ENCODE assay signal across 1 cellular context in the genomic region with DNA sequence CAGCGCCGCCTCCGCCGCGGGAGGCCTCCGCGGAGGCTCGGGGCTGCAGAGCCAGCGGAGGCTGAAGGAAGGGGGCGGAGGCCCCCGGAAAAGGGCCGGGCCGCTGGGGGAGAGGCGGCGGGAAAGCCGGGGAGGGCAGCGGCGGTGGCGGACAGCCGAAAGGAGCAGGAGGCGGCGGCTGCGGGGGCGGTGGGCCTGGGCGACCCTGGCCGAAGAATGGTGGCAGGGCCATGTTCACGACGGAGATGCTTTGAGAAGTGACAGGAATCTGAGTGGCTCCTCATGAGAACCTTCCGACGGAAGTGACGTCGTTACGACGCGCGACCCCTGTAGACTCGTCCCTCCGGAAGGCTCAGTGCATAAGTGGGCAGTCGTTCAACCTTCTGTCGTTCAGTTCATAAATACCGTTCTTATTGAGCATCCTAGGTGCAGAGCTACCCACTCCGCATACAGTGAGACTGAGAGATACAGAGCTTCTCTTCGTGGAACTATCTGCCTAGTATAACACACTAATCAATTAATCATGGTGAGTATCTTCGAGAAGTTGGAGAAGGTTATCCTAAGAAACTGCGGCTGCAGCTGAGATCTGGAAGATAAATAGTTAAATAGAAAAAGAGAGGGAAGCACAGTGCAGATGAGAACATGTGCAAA.
A peak's percentile ranks its signal among the peaks of the same experiment; 100 is the strongest.
TF ChIP-seq lines count a peak whose summit lies in the region.

A gene with protein sequence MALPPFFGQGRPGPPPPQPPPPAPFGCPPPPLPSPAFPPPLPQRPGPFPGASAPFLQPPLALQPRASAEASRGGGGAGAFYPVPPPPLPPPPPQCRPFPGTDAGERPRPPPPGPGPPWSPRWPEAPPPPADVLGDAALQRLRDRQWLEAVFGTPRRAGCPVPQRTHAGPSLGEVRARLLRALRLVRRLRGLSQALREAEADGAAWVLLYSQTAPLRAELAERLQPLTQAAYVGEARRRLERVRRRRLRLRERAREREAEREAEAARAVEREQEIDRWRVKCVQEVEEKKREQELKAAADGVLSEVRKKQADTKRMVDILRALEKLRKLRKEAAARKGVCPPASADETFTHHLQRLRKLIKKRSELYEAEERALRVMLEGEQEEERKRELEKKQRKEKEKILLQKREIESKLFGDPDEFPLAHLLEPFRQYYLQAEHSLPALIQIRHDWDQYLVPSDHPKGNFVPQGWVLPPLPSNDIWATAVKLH (minus strand): TSS at position 259 of the 651 bp plus-strand sequence. CDS start 27 bp downstream, at position 232.

TF ChIP-seq in K562, 482 proteins besides CTCF, POLR2A, EP300 and RAD21 (continued from another document and continues in another):
- TF ChIP-seq, protein P1, sequence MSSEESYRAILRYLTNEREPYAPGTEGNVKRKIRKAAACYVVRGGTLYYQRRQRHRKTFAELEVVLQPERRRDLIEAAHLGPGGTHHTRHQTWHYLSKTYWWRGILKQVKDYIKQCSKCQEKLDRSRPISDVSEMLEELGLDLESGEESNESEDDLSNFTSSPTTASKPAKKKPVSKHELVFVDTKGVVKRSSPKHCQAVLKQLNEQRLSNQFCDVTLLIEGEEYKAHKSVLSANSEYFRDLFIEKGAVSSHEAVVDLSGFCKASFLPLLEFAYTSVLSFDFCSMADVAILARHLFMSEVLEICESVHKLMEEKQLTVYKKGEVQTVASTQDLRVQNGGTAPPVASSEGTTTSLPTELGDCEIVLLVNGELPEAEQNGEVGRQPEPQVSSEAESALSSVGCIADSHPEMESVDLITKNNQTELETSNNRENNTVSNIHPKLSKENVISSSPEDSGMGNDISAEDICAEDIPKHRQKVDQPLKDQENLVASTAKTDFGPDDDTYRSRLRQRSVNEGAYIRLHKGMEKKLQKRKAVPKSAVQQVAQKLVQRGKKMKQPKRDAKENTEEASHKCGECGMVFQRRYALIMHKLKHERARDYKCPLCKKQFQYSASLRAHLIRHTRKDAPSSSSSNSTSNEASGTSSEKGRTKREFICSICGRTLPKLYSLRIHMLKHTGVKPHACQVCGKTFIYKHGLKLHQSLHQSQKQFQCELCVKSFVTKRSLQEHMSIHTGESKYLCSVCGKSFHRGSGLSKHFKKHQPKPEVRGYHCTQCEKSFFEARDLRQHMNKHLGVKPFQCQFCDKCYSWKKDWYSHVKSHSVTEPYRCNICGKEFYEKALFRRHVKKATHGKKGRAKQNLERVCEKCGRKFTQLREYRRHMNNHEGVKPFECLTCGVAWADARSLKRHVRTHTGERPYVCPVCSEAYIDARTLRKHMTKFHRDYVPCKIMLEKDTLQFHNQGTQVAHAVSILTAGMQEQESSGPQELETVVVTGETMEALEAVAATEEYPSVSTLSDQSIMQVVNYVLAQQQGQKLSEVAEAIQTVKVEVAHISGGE (CRISPR knock-in tag; IDR thresholded peaks at IDR 0.05), result peak in 2 of 3 experiments; percentile 67 to 95; a peak in 4 of 6 replicates
- TF ChIP-seq, protein P2, sequence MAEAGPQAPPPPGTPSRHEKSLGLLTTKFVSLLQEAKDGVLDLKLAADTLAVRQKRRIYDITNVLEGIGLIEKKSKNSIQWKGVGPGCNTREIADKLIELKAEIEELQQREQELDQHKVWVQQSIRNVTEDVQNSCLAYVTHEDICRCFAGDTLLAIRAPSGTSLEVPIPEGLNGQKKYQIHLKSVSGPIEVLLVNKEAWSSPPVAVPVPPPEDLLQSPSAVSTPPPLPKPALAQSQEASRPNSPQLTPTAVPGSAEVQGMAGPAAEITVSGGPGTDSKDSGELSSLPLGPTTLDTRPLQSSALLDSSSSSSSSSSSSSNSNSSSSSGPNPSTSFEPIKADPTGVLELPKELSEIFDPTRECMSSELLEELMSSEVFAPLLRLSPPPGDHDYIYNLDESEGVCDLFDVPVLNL (CRISPR knock-in tag; IDR thresholded peaks at IDR 0.05; ENCODE audit: low read depth), result no peak
- no peak for TF ChIP-seq CHD4 (IDR thresholded peaks at IDR 0.05; ENCODE audit: insufficient read depth, insufficient replicate concordance, low read depth, low read length, poor library complexity, severe bottlenecking)
- 0 out of 2 replicates have a peak, but pooled peaks have one; percentile 64 for TF ChIP-seq ELF4 (CRISPR knock-in tag; IDR thresholded peaks at IDR 0.05)
- no peak for TF ChIP-seq ZSCAN32 (CRISPR knock-in tag; IDR thresholded peaks at IDR 0.05)
- TF ChIP-seq CXXC5 (CRISPR knock-in tag; IDR thresholded peaks at IDR 0.05), result peak; percentile 34; the same call in 1 of the 2 replicates
- no peak for TF ChIP-seq HNRNPK (IDR thresholded peaks at IDR 0.05; ENCODE audit: low read depth, low read length, poor library complexity, severe bottlenecking)
- peak; percentile 84 to 88; a peak in 2 of 4 replicates for TF ChIP-seq FOXK2 (conservative IDR thresholded peaks at IDR 0.05 in 1 of 2, IDR thresholded peaks at IDR 0.05 in 1 of 2; ENCODE audit: low read depth in 2 of 2)
- TF ChIP-seq, protein P3, sequence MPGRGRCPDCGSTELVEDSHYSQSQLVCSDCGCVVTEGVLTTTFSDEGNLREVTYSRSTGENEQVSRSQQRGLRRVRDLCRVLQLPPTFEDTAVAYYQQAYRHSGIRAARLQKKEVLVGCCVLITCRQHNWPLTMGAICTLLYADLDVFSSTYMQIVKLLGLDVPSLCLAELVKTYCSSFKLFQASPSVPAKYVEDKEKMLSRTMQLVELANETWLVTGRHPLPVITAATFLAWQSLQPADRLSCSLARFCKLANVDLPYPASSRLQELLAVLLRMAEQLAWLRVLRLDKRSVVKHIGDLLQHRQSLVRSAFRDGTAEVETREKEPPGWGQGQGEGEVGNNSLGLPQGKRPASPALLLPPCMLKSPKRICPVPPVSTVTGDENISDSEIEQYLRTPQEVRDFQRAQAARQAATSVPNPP (IDR thresholded peaks at IDR 0.05; ENCODE audit: borderline replicate concordance, insufficient read depth, insufficient read length), result no peak
- no peak for TF ChIP-seq BRF1 (IDR thresholded peaks at IDR 0.05; ENCODE audit: borderline replicate concordance, extremely low read depth, insufficient read length)
- TF ChIP-seq, protein P4, sequence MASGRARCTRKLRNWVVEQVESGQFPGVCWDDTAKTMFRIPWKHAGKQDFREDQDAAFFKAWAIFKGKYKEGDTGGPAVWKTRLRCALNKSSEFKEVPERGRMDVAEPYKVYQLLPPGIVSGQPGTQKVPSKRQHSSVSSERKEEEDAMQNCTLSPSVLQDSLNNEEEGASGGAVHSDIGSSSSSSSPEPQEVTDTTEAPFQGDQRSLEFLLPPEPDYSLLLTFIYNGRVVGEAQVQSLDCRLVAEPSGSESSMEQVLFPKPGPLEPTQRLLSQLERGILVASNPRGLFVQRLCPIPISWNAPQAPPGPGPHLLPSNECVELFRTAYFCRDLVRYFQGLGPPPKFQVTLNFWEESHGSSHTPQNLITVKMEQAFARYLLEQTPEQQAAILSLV (tag; IDR thresholded peaks at IDR 0.05), result no peak
- TF ChIP-seq, protein P5, sequence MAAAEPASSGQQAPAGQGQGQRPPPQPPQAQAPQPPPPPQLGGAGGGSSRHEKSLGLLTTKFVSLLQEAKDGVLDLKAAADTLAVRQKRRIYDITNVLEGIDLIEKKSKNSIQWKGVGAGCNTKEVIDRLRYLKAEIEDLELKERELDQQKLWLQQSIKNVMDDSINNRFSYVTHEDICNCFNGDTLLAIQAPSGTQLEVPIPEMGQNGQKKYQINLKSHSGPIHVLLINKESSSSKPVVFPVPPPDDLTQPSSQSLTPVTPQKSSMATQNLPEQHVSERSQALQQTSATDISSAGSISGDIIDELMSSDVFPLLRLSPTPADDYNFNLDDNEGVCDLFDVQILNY (CRISPR knock-in tag; IDR thresholded peaks at IDR 0.05), result no peak
- TF ChIP-seq, protein P6, sequence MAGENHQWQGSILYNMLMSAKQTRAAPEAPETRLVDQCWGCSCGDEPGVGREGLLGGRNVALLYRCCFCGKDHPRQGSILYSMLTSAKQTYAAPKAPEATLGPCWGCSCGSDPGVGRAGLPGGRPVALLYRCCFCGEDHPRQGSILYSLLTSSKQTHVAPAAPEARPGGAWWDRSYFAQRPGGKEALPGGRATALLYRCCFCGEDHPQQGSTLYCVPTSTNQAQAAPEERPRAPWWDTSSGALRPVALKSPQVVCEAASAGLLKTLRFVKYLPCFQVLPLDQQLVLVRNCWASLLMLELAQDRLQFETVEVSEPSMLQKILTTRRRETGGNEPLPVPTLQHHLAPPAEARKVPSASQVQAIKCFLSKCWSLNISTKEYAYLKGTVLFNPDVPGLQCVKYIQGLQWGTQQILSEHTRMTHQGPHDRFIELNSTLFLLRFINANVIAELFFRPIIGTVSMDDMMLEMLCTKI (IDR thresholded peaks at IDR 0.05; ENCODE audit: partially characterized antibody), result no peak
- no peak for TF ChIP-seq ZNF121 (CRISPR knock-in tag; conservative IDR thresholded peaks at IDR 0.05)
- TF ChIP-seq TCF15 (CRISPR knock-in tag; IDR thresholded peaks at IDR 0.05), result no peak
- no peak for TF ChIP-seq ZNF277 (CRISPR knock-in tag; IDR thresholded peaks at IDR 0.05; ENCODE audit: borderline replicate concordance)
- no peak for TF ChIP-seq SAFB2 (IDR thresholded peaks at IDR 0.05; ENCODE audit: borderline replicate concordance, low read depth, low read length, severe bottlenecking)
- TF ChIP-seq CREBBP (IDR thresholded peaks at IDR 0.05; ENCODE audit: low read depth, low read length), result no peak
- TF ChIP-seq SIRT6 (IDR thresholded peaks at IDR 0.05; ENCODE audit: low read depth, low read length), result no peak
- TF ChIP-seq ZFP30 (CRISPR knock-in tag; IDR thresholded peaks at IDR 0.05; ENCODE audit: borderline replicate concordance), result no peak
- no peak for TF ChIP-seq TFAM (CRISPR knock-in tag; conservative IDR thresholded peaks at IDR 0.05)
- TF ChIP-seq RBM14 (IDR thresholded peaks at IDR 0.05; ENCODE audit: borderline replicate concordance, insufficient read depth, low read depth, low read length), result no peak
- TF ChIP-seq ZNF347 (CRISPR knock-in tag; IDR thresholded peaks at IDR 0.05; ENCODE audit: low read depth), result no peak
- no peak for TF ChIP-seq STAG1 (CRISPR knock-in tag; IDR thresholded peaks at IDR 0.05; ENCODE audit: borderline replicate concordance)
- TF ChIP-seq ATF7 (IDR thresholded peaks at IDR 0.05), result peak; percentile 65
- no peak for TF ChIP-seq ASH1L (IDR thresholded peaks at IDR 0.05; ENCODE audit: borderline replicate concordance, low read depth, partially characterized antibody)
- peak; percentile 45 for TF ChIP-seq RBBP5 (IDR thresholded peaks at IDR 0.05; ENCODE audit: borderline replicate concordance, insufficient read depth, low read length, poor library complexity, severe bottlenecking)
- TF ChIP-seq ARHGAP35 (IDR thresholded peaks at IDR 0.05; ENCODE audit: partially characterized antibody), result no peak
- TF ChIP-seq RUNX1 (IDR thresholded peaks at IDR 0.05; ENCODE audit: low read depth), result no peak
- TF ChIP-seq CBFA2T3 (IDR thresholded peaks at IDR 0.05), result no peak
- no peak for TF ChIP-seq PYGO2 (tag; IDR thresholded peaks at IDR 0.05)
- TF ChIP-seq GABPB2 (CRISPR knock-in tag; conservative IDR thresholded peaks at IDR 0.05), result no peak
- TF ChIP-seq SRSF1 (IDR thresholded peaks at IDR 0.05; ENCODE audit: low read depth, low read length), result no peak
- peak; percentile 88 for TF ChIP-seq POLR2AphosphoS5 (IDR thresholded peaks at IDR 0.05; ENCODE audit: control insufficient read depth, insufficient read depth, low read depth, low read length)
- no peak for TF ChIP-seq RBM15 (IDR thresholded peaks at IDR 0.05; ENCODE audit: insufficient read depth, low read length)
- TF ChIP-seq ZNF263 (CRISPR knock-in tag; IDR thresholded peaks at IDR 0.05; ENCODE audit: borderline replicate concordance), result no peak
- TF ChIP-seq, protein P7, sequence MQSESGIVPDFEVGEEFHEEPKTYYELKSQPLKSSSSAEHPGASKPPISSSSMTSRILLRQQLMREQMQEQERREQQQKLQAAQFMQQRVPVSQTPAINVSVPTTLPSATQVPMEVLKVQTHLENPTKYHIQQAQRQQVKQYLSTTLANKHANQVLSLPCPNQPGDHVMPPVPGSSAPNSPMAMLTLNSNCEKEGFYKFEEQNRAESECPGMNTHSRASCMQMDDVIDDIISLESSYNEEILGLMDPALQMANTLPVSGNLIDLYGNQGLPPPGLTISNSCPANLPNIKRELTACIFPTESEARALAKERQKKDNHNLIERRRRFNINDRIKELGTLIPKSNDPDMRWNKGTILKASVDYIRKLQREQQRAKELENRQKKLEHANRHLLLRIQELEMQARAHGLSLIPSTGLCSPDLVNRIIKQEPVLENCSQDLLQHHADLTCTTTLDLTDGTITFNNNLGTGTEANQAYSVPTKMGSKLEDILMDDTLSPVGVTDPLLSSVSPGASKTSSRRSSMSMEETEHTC (IDR thresholded peaks at IDR 0.05), result no peak
- TF ChIP-seq GATA2 (CRISPR knock-in tag; IDR thresholded peaks at IDR 0.05), result no peak
- TF ChIP-seq, protein P8, sequence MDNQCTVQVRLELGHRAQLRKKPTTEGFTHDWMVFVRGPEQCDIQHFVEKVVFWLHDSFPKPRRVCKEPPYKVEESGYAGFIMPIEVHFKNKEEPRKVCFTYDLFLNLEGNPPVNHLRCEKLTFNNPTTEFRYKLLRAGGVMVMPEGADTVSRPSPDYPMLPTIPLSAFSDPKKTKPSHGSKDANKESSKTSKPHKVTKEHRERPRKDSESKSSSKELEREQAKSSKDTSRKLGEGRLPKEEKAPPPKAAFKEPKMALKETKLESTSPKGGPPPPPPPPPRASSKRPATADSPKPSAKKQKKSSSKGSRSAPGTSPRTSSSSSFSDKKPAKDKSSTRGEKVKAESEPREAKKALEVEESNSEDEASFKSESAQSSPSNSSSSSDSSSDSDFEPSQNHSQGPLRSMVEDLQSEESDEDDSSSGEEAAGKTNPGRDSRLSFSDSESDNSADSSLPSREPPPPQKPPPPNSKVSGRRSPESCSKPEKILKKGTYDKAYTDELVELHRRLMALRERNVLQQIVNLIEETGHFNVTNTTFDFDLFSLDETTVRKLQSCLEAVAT (IDR thresholded peaks at IDR 0.05), result peak; percentile 15 to 64; a peak in 1 of 4 replicates
